29 cellular contexts compared by ENCODE assay signal in the genomic region with DNA sequence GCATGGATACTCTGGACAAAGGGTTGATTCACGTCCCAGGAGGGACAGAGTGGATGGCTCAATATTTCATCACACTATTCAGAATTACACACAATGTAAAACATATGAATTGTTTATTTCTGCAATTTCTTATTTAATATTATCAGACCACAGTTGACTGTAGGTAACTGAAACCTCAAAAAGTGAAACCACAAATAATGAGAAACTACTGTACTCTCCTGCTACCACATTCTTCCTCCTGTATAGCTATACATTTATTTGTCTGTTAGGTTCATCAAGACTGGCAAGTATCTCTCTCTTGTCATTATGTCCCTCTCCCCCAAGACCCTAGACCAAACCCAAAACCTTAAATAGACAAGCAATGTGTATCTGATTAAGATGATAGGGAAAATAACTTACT.
"Had no signal": no experiment of that assay in that cellular context is flagged by ENCODE, and none has a peak within 500 bp of the region (broad histone marks: within the 10 kb centered on the region; RNA-seq: fewer than 3 reads in every experiment).

No MANE protein-coding gene starts in this region.

- H3K36me3 ChIP-seq: lower lobe of right lung, pancreas, prostate gland, stomach, thyroid gland, transverse colon, upper lobe of left lung, vagina had no signal

- H3K27me3 ChIP-seq: left lung, pancreas, stomach, testis, thyroid gland, transverse colon, upper lobe of left lung, vagina had no signal

- H3K4me3 ChIP-seq: left lung, lower lobe of right lung, mucosa of descending colon, pancreas, prostate gland, skin epidermis, stomach, testis, thyroid gland, transverse colon, upper lobe of left lung, vagina had no signal

- ATAC-seq: left colon; left lung; lower lobe of right lung; mucosa of descending colon; naive thymus-derived CD4-positive, alpha-beta T cell; natural killer cell treated with Interleukin-12 subunit alpha and Interleukin-12 subunit beta and Interleukin-15 and Interleukin-18, amount 100 ng/mL, for 72 hours; pancreas; right cardiac atrium; sciatic nerve; stimulated activated naive B cell treated with anti-CD40 and anti-IgM and Interleukin-4, amounts not matched to agents 10 μg/mL and 1 μg/mL and 100 μg/mL, for 72 hours; stimulated activated naive CD8-positive, alpha-beta T cell treated with anti-CD3 and anti-CD28 coated beads, Interleukin-15, Interleukin-2, amounts not matched to agents 100 U/mL and 50 U/mL, for 24 hours had no signal

- DNase-seq: hypothalamus; immature natural killer cell; kidney; left colon; left lung; lower lobe of right lung; midbrain; mucosa of descending colon; naive thymus-derived CD4-positive, alpha-beta T cell; pancreas; posterior cingulate gyrus; retina; right cardiac atrium; stimulated activated CD4-positive, alpha-beta T cell treated with anti-CD3 and anti-CD28 coated beads, Interleukin-12 subunit alpha, Interleukin-12 subunit beta, amount 100 ng/mL, for 4 hours; stimulated activated CD4-positive, alpha-beta T cell treated with anti-CD3 and anti-CD28 coated beads, Interleukin-15, amount 100 ng/mL, for 24 hours; stimulated activated CD4-positive, alpha-beta T cell treated with anti-CD3 and anti-CD28 coated beads, Interleukin-2, amount 100 ng/mL, for 24 hours; stimulated activated CD4-positive, alpha-beta T cell treated with anti-CD3 and anti-CD28 coated beads, Interleukin-4, amount 100 ng/mL, for 1 hour; stimulated activated naive B cell treated with anti-CD40 and anti-IgM and Interleukin-4, amounts not matched to agents 10 μg/mL and 1 μg/mL and 100 μg/mL, for 72 hours; stimulated activated naive CD8-positive, alpha-beta T cell treated with anti-CD3 and anti-CD28 coated beads, Interleukin-15, Interleukin-2, amounts not matched to agents 100 U/mL and 50 U/mL, for 24 hours; stomach; testis; thyroid gland; transverse colon; upper lobe of left lung had no signal
